16 cellular contexts compared by ENCODE assay signal in the genomic region with DNA sequence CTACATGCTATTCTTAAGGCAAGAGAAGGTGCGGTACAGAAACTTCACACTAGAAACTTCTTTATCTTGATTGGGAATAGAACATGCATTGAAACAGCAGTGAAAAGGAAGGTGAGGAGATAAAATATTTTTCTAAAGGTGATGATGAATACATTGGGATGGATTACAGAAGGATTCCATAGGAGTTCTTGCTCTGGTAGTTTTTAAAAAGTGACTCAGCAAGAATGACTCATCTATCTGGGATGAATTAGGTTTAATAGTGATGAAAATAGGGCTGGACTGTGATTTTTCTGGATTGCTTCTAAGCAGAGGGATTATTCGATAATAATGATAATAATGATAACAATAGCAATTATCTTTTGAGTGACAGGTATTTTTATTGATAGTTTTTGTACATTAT.
DNase-seq lines count a peak whose midpoint lies in the region; ATAC-seq, FAIRE-seq and TF ChIP-seq lines count a peak whose summit lies in the region.
"Had no signal": no experiment of that assay in that cellular context is flagged by ENCODE, and none has a peak within 500 bp of the region (broad histone marks: within the 10 kb centered on the region; RNA-seq: fewer than 3 reads in every experiment).

No MANE protein-coding gene starts in this region.

- H2AK5ac ChIP-seq in trophoblast cell (ENCODE audit: low read length) = no peak overlapping the region

- H3K4me1 ChIP-seq in trophoblast cell (ENCODE audit: control insufficient read depth in 1 of 2, insufficient read depth in 2 of 2, low read length in 2 of 2) = peaks cover 0 to 4% of the 10 kb centered on the region in 2 experiments

- H4K8ac ChIP-seq in trophoblast cell (ENCODE audit: low read depth, low read length) = no peak overlapping the region

- no peaks in the 10 kb centered on the region for H3K9me3 ChIP-seq in trophoblast cell (ENCODE audit: insufficient read depth, low read depth, low read length)

- no peak overlapping the region for H2BK5ac ChIP-seq in trophoblast cell (ENCODE audit: low read depth, low read length, poor library complexity)

- no peak overlapping the region for H3K9ac ChIP-seq in trophoblast cell (ENCODE audit: low read length)

- no peak for TF ChIP-seq CTCF in bronchial epithelial cell (IDR thresholded peaks at IDR 0.05; ENCODE audit: insufficient read depth, low read length, severe bottlenecking)

- H4K91ac ChIP-seq in trophoblast cell (ENCODE audit: low read depth, low read length) = no peak overlapping the region

- H2BK120ac ChIP-seq in trophoblast cell (ENCODE audit: insufficient read depth, low read length, poor library complexity) = peak overlapping the region; percentile 55

- no peak overlapping the region for H3K4me2 ChIP-seq in trophoblast cell (ENCODE audit: low read length)

- WGBS in trophoblast cell (ENCODE audit: extremely low coverage, insufficient coverage, insufficient read length) = no CpG with 5 or more reads among the region's 2 CpGs

- no peaks in the 10 kb centered on the region for H3K27me3 ChIP-seq in bronchial epithelial cell (ENCODE audit: control insufficient read depth, insufficient read depth, low read length)
- H3K27me3 ChIP-seq in trophoblast cell (ENCODE audit: insufficient read depth, low read length) = no peaks in the 10 kb centered on the region

- no peak overlapping the region for H3K18ac ChIP-seq in trophoblast cell (ENCODE audit: low read length)

- H3K79me2 ChIP-seq in trophoblast cell (ENCODE audit: control insufficient read depth, insufficient read depth, low read length, poor library complexity) = no peaks in the 10 kb centered on the region

- peak; percentile 2 for DNase-seq in ELR (ENCODE audit: low read depth)
- peak; percentile 22 for DNase-seq in M059J (ENCODE audit: low read depth)
- peak; percentile 15 for DNase-seq in bronchial epithelial cell (ENCODE audit: low read depth)
- DNase-seq in trophoblast cell = peak in 1 of 2 donors; percentile 4
- no peak for DNase-seq in stimulated activated naive CD4-positive, alpha-beta T cell (lab: John Stamatoyannopoulos, UW)
- DNase-seq: AML-193, DMS79, H7, KBM-7, MV-4-11, NCI-H187, T-cell had no signal

- H3K4me3 ChIP-seq in bronchial epithelial cell (ENCODE audit: low read depth, low read length) (no peak overlapping the region), trophoblast cell (ENCODE audit: low read depth, low read length) (no peak overlapping the region)

- no peaks in the 10 kb centered on the region for H3K36me3 ChIP-seq in bronchial epithelial cell (ENCODE audit: control insufficient read depth, insufficient read depth, low read length)
- H3K36me3 ChIP-seq in trophoblast cell (ENCODE audit: control insufficient read depth in 1 of 2, insufficient read depth in 2 of 2, low read length in 2 of 2) = no peaks in the 10 kb centered on the region

- no peak overlapping the region for H4K12ac ChIP-seq in trophoblast cell (ENCODE audit: low read depth, low read length)

- H2AFZ ChIP-seq in trophoblast cell (ENCODE audit: insufficient read depth, low read length, poor library complexity) = no peak overlapping the region

- no peak overlapping the region for H3K4ac ChIP-seq in trophoblast cell (ENCODE audit: low read depth, low read length)

- H3K27ac ChIP-seq in trophoblast cell (ENCODE audit: low read depth, low read length) = no peak overlapping the region
- H3K27ac ChIP-seq: C4-2B had no signal

- ATAC-seq in HG03354 (IDR thresholded peaks at IDR 0.05; ENCODE audit: poor library complexity, severe bottlenecking, unreplicated experiment) (no peak), GM21367 (IDR thresholded peaks at IDR 0.05; ENCODE audit: unreplicated experiment) (no peak)
- ATAC-seq: Right ventricle myocardium inferior, T-cell had no signal

- H3K23ac ChIP-seq in trophoblast cell (ENCODE audit: low read length) = no peak overlapping the region

- no peak overlapping the region for H2BK12ac ChIP-seq in trophoblast cell (ENCODE audit: low read length)

- H3K14ac ChIP-seq in trophoblast cell (ENCODE audit: low read length) = no peak overlapping the region

- no peak for FAIRE-seq in bronchial epithelial cell (lab: Jason Lieb, UNC)

- H3K79me1 ChIP-seq in trophoblast cell (ENCODE audit: low read length) = no peaks in the 10 kb centered on the region

Comparison
In these comparisons a context has a peak if more than half of its experiments do, and no peak if none do; other contexts are left out.
1. DNase-seq: peak in ELR (single experiment), M059J (single experiment) and bronchial epithelial cell (single experiment); none in stimulated activated naive CD4-positive, alpha-beta T cell (0 of 6).